10 cellular contexts compared by ENCODE assay signal in genomic region chr5:53123702-53124101, GRCh38.
DNase-seq lines count a peak whose midpoint lies in the region; ATAC-seq, FAIRE-seq and TF ChIP-seq lines count a peak whose summit lies in the region.
"Had no signal": no experiment of that assay in that cellular context is flagged by ENCODE, and none has a peak within 500 bp of the region (broad histone marks: within the 10 kb centered on the region; RNA-seq: fewer than 3 reads in every experiment).

No MANE protein-coding gene starts in this region.

- ATAC-seq in GM18861 (IDR thresholded peaks at IDR 0.05; ENCODE audit: unreplicated experiment), result no peak

- FAIRE-seq in RCC 7860 (lab: Jason Lieb, UNC), result no peak

- DNase-seq in NCI-H748 treated with DMSO at 0.1 percent for 48 hours (lab: John Stamatoyannopoulos, UW) (peak; percentile 3), NCI-H748 (lab: John Stamatoyannopoulos, UW; ENCODE audit: unreplicated experiment) (no peak), NCI-H1694 treated with DMSO at 0.1 percent for 48 hours (lab: John Stamatoyannopoulos, UW) (peak; percentile 7), dedifferentiated amniotic fluid mesenchymal stem cell (ENCODE audit: extremely low spot score) (peak; percentile 59), retinal pigment epithelial cell (ENCODE audit: low read depth) (no peak), RCC 7860 (ENCODE audit: low spot score) (no peak)
- no peak for DNase-seq in stimulated activated CD4-positive, alpha-beta T cell treated with anti-CD3 and anti-CD28 coated beads, Interleukin-2, amount 100 ng/mL, for 48 hours
- DNase-seq: activated CD8-positive, alpha-beta memory T cell treated with anti-CD3 and anti-CD28 coated beads for 24 hours; testis had no signal

- TF ChIP-seq CTCF in retinal pigment epithelial cell (conservative IDR thresholded peaks at IDR 0.05; ENCODE audit: low read depth, low read length), result peak; percentile 2

- no peak overlapping the region for H3K4me3 ChIP-seq in retinal pigment epithelial cell (ENCODE audit: low read length)
- H3K4me3 ChIP-seq: testis had no signal

Comparison
In these comparisons a context has a peak if more than half of its experiments do, and no peak if none do; other contexts are left out.
1. DNase-seq: peak in NCI-H748 treated with DMSO at 0.1 percent for 48 hours (single experiment), NCI-H1694 treated with DMSO at 0.1 percent for 48 hours (single experiment) and dedifferentiated amniotic fluid mesenchymal stem cell (single experiment); none in NCI-H748 (single experiment), retinal pigment epithelial cell (single experiment), RCC 7860 (single experiment) and stimulated activated CD4-positive, alpha-beta T cell treated with anti-CD3 and anti-CD28 coated beads, Interleukin-2, amount 100 ng/mL, for 48 hours (0 of 2).